ENCODE assay signal across 29 cellular contexts in the genomic region with DNA sequence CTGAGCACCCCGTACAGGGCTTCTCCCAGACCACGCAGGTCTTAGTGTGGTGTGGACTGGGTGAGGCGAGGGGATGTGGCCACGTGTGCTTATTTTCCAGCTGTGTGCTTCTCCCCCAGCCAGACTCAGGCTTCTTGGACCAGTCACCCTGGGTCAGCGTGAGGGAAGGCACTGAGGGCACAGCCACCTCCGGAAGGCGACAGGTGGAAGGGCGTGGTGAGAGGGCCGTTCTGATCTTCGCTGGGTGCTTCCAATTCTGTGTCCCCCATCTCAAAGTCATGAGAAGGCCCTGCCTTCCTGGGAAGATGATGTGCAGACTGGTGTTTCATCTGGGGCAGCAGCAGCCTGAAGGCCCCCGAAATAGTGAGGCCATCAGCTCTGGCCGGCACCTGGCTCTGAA.
"Had no signal": no experiment of that assay in that cellular context is flagged by ENCODE, and none has a peak within 500 bp of the region (broad histone marks: within the 10 kb centered on the region; RNA-seq: fewer than 3 reads in every experiment).

No MANE protein-coding gene starts in this region.

- H3K9me3 ChIP-seq: ovary, psoas muscle, right lobe of liver, sigmoid colon, stomach, thoracic aorta, thyroid gland, tibial nerve, upper lobe of left lung, uterus had no signal

- H3K9me3 Mint-ChIP-seq: natural killer cell treated with Interleukin-12 subunit alpha and Interleukin-12 subunit beta and Interleukin-15 and Interleukin-18, amount 100 ng/mL, for 72 hours; stimulated activated effector memory CD8-positive, alpha-beta T cell treated with anti-CD3 and anti-CD28 coated beads, Interleukin-12 subunit alpha, Interleukin-12 subunit beta, amount 100 ng/mL, for 72 hours; stimulated activated naive B cell treated with anti-CD40 and anti-IgM and Interleukin-4, amounts not matched to agents 10 μg/mL and 1 μg/mL and 100 μg/mL, for 72 hours had no signal

- H3K27me3 ChIP-seq: ovary, right lobe of liver, sigmoid colon, stomach, thyroid gland, tibial nerve, upper lobe of left lung, uterus had no signal

- H3K36me3 ChIP-seq: ovary, right lobe of liver, sigmoid colon, stomach, thoracic aorta, thyroid gland, tibial nerve, upper lobe of left lung, uterus had no signal

- H3K27me3 Mint-ChIP-seq: natural killer cell treated with Interleukin-12 subunit alpha and Interleukin-12 subunit beta and Interleukin-15 and Interleukin-18, amount 100 ng/mL, for 72 hours had no signal

- ATAC-seq: naive thymus-derived CD8-positive, alpha-beta T cell; psoas muscle; right lobe of liver; stimulated activated effector memory CD8-positive, alpha-beta T cell treated with anti-CD3 and anti-CD28 coated beads, Interleukin-12 subunit alpha, Interleukin-12 subunit beta, amount 100 ng/mL, for 72 hours; stimulated activated naive B cell treated with anti-CD40 and anti-IgM and Interleukin-4, amounts not matched to agents 10 μg/mL and 1 μg/mL and 100 μg/mL, for 72 hours had no signal

- H3K36me3 Mint-ChIP-seq: naive B cell; naive thymus-derived CD8-positive, alpha-beta T cell; natural killer cell treated with Interleukin-12 subunit alpha and Interleukin-12 subunit beta and Interleukin-15 and Interleukin-18, amount 100 ng/mL, for 72 hours; stimulated activated effector memory CD8-positive, alpha-beta T cell treated with anti-CD3 and anti-CD28 coated beads, Interleukin-12 subunit alpha, Interleukin-12 subunit beta, amount 100 ng/mL, for 72 hours; stimulated activated naive B cell treated with anti-CD40 and anti-IgM and Interleukin-4, amounts not matched to agents 10 μg/mL and 1 μg/mL and 100 μg/mL, for 72 hours had no signal

- H3K4me3 Mint-ChIP-seq: naive B cell; naive thymus-derived CD8-positive, alpha-beta T cell; natural killer cell treated with Interleukin-12 subunit alpha and Interleukin-12 subunit beta and Interleukin-15 and Interleukin-18, amount 100 ng/mL, for 72 hours; nephron progenitor cell; neural crest cell; stimulated activated effector memory CD8-positive, alpha-beta T cell treated with anti-CD3 and anti-CD28 coated beads, Interleukin-12 subunit alpha, Interleukin-12 subunit beta, amount 100 ng/mL, for 72 hours; stimulated activated naive B cell treated with anti-CD40 and anti-IgM and Interleukin-4, amounts not matched to agents 10 μg/mL and 1 μg/mL and 100 μg/mL, for 72 hours had no signal

- DNase-seq: naive B cell; naive thymus-derived CD8-positive, alpha-beta T cell; nephron progenitor cell; occipital lobe; ovary; posterior cingulate gyrus; psoas muscle; right cardiac atrium; right lobe of liver; sigmoid colon; small intestine; stimulated activated CD4-positive, alpha-beta T cell treated with anti-CD3 and anti-CD28 coated beads, Interleukin-15, amount 100 ng/mL, for 24 hours; stimulated activated CD4-positive, alpha-beta T cell treated with anti-CD3 and anti-CD28 coated beads, Interleukin-2, amount 100 ng/mL, for 24 hours; stimulated activated CD4-positive, alpha-beta T cell treated with anti-CD3 and anti-CD28 coated beads, Interleukin-2, amount 100 ng/mL, for 48 hours; stimulated activated CD4-positive, alpha-beta T cell treated with anti-CD3 and anti-CD28 coated beads, Interleukin-4, amount 100 ng/mL, for 24 hours; stimulated activated naive B cell treated with anti-CD40 and anti-IgM and Interleukin-4, amounts not matched to agents 10 μg/mL and 1 μg/mL and 100 μg/mL, for 72 hours; stimulated activated naive CD4-positive, alpha-beta T cell treated with Interleukin-2 at 50 U/mL for 16 hours; stomach; thyroid gland; trophoblast cell; uterus had no signal

- H2AFZ ChIP-seq: parathyroid adenoma had no signal

- H3K27ac ChIP-seq: ovary, parathyroid adenoma, psoas muscle, right lobe of liver, sigmoid colon, stomach, thoracic aorta, thyroid gland, upper lobe of left lung, uterus had no signal

- H3K9ac ChIP-seq: parathyroid adenoma had no signal

- H3K4me1 ChIP-seq: parathyroid adenoma, psoas muscle, sigmoid colon, stomach, thyroid gland, tibial nerve, upper lobe of left lung, uterus had no signal

- H3K4me3 ChIP-seq: ovary, psoas muscle, right lobe of liver, sigmoid colon, stomach, thoracic aorta, thyroid gland, tibial nerve, upper lobe of left lung, uterus had no signal

- H3K27ac Mint-ChIP-seq: naive B cell; natural killer cell treated with Interleukin-12 subunit alpha and Interleukin-12 subunit beta and Interleukin-15 and Interleukin-18, amount 100 ng/mL, for 72 hours; nephron progenitor cell; progenitor cell of endocrine pancreas; stimulated activated effector memory CD8-positive, alpha-beta T cell treated with anti-CD3 and anti-CD28 coated beads, Interleukin-12 subunit alpha, Interleukin-12 subunit beta, amount 100 ng/mL, for 72 hours; stimulated activated naive B cell treated with anti-CD40 and anti-IgM and Interleukin-4, amounts not matched to agents 10 μg/mL and 1 μg/mL and 100 μg/mL, for 72 hours had no signal

- H3K4me1 Mint-ChIP-seq: naive B cell; naive thymus-derived CD8-positive, alpha-beta T cell; stimulated activated effector memory CD8-positive, alpha-beta T cell treated with anti-CD3 and anti-CD28 coated beads, Interleukin-12 subunit alpha, Interleukin-12 subunit beta, amount 100 ng/mL, for 72 hours had no signal
